8 cellular contexts compared by ENCODE assay signal in the genomic region with DNA sequence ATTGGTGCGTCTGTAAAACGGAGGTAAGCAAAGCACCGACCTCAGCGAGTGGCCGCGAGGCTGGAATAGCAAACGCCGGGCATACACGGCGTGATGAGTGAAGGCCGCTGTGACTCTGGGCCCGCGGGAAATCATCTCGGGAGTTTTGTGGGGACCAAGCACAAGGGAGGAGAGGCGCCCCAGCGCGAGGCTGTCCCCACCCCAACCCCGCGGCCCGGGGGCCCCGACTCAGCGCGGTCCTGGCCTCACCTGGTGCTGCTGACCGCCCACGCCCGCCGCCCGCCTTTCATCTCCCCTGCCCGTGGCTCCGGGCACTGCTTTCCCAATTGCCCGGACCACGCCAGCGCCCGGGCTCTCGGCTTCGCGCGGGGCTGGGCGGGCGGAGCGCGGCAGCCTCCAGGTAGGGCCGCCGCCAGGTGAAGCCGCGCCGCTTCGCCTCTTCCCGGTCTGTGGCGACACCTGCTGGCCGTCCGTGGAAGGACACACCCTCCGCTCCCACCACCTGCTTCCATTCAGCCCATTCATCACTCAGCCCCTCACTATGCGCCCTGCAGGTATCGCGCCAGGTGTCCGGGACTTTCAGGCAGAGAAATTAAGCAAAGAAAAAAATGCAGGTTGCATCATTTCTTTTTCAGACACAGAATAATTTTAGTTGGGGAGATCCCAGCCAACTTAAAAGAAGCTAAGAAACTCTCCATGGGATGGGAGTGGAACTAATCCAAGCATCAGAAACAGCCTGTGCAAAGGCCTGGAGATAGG.
DNase-seq lines count a peak whose midpoint lies in the region; ATAC-seq and TF ChIP-seq lines count a peak whose summit lies in the region.

No MANE protein-coding gene starts in this region.

- no peaks in the 10 kb centered on the region for H3K9me3 Mint-ChIP-seq in activated CD8-positive, alpha-beta memory T cell treated with anti-CD3 and anti-CD28 coated beads, Interleukin-2, amount 10 ng/mL, durations not matched to agents 7 days and 5 days (ENCODE audit: low read depth)

- ATAC-seq in activated CD8-positive, alpha-beta memory T cell treated with anti-CD3 and anti-CD28 coated beads, Interleukin-2, amount 10 ng/mL, durations not matched to agents 7 days and 5 days = peak; percentile 78

- no peaks in the 10 kb centered on the region for H3K36me3 Mint-ChIP-seq in activated CD8-positive, alpha-beta memory T cell treated with anti-CD3 and anti-CD28 coated beads, Interleukin-2, amount 10 ng/mL, durations not matched to agents 7 days and 5 days

- DNase-seq in DMS79 treated with DMSO at 0.1 percent for 48 hours (lab: John Stamatoyannopoulos, UW) (peak; percentile 88), HFF-Myc (ENCODE audit: extremely low read depth, low read depth) (no peak), NCI-H2196 (lab: John Stamatoyannopoulos, UW; ENCODE audit: unreplicated experiment) (peak; percentile 86), epithelial cell of esophagus (ENCODE audit: low read depth) (peak; percentile 68), NOMO-1 treated with dmso at 0.1 percent for 144 hours (lab: John Stamatoyannopoulos, UW; ENCODE audit: unreplicated experiment) (no peak)
- DNase-seq in activated CD8-positive, alpha-beta memory T cell treated with anti-CD3 and anti-CD28 coated beads, Interleukin-2, amount 10 ng/mL, durations not matched to agents 7 days and 5 days = peak; percentile 72
- peak; percentile 44 for DNase-seq in stimulated activated CD8-positive, alpha-beta memory T cell treated with anti-CD3 and anti-CD28 coated beads, Interleukin-7, amount 100 ng/mL, for 24 hours (ENCODE audit: low read depth)

- H3K4me1 Mint-ChIP-seq in activated CD8-positive, alpha-beta memory T cell treated with anti-CD3 and anti-CD28 coated beads, Interleukin-2, amount 10 ng/mL, durations not matched to agents 7 days and 5 days = peaks cover 1% of the 10 kb centered on the region

- H3K27me3 Mint-ChIP-seq in activated CD8-positive, alpha-beta memory T cell treated with anti-CD3 and anti-CD28 coated beads, Interleukin-2, amount 10 ng/mL, durations not matched to agents 7 days and 5 days = peaks cover 53% of the 10 kb centered on the region

- H3K9me3 ChIP-seq in mucosa of rectum (ENCODE audit: control insufficient read depth in 2 of 2, low read length in 2 of 2) = no peaks in the 10 kb centered on the region

- CTCF ChIA-PET in activated CD8-positive, alpha-beta memory T cell treated with anti-CD3 and anti-CD28 coated beads, Interleukin-2, amount 10 ng/mL, durations not matched to agents 7 days and 5 days (lab: Charles Lee) = interaction anchor here (0.5 to 2.1 kb wide), 12 partner anchors 12 to 1936 kb away, joined by 3 to 10 read pairs (median 4); no protein-coding TSS in a partner anchor

- H3K9ac ChIP-seq in mucosa of rectum (ENCODE audit: low read depth in 1 of 2, low read length in 2 of 2) = no peak overlapping the region

- TF ChIP-seq CTCF in HFF-Myc (IDR thresholded peaks at IDR 0.05; ENCODE audit: low read depth, low read length, missing control alignments) (peak; percentile 89), epithelial cell of esophagus (IDR thresholded peaks at IDR 0.05; ENCODE audit: insufficient read depth, low read depth, low read length, missing control alignments) (peak; percentile 73)

- H3K36me3 ChIP-seq in mucosa of rectum (ENCODE audit: control insufficient read depth in 2 of 2, insufficient read depth in 2 of 2, low read length in 2 of 2) = no peaks in the 10 kb centered on the region

- no peak overlapping the region for H3K4me3 Mint-ChIP-seq in activated CD8-positive, alpha-beta memory T cell treated with anti-CD3 and anti-CD28 coated beads, Interleukin-2, amount 10 ng/mL, durations not matched to agents 7 days and 5 days

- H3K4me3 ChIP-seq in HFF-Myc (replicated peaks; ENCODE audit: low read depth, low read length) (peak overlapping the region; percentile 34), epithelial cell of esophagus (ENCODE audit: low read length) (peak overlapping the region; percentile 3), mucosa of rectum (ENCODE audit: low read length in 2 of 2) (peak overlapping the region; percentile 14 to 29)

- no peaks in the 10 kb centered on the region for H3K4me1 ChIP-seq in mucosa of rectum (ENCODE audit: control insufficient read depth in 2 of 2, insufficient read depth in 2 of 2, low read length in 2 of 2)

- H3K27me3 ChIP-seq in mucosa of rectum (ENCODE audit: control insufficient read depth in 2 of 2, insufficient read depth in 2 of 2, low read length in 2 of 2) = peaks cover 0 to 2% of the 10 kb centered on the region in 2 donors

- H3K27ac ChIP-seq in mucosa of rectum (ENCODE audit: low read depth in 2 of 2, low read length in 2 of 2) = no peak overlapping the region

- no peak overlapping the region for H3K27ac Mint-ChIP-seq in activated CD8-positive, alpha-beta memory T cell treated with anti-CD3 and anti-CD28 coated beads, Interleukin-2, amount 10 ng/mL, durations not matched to agents 7 days and 5 days

Comparison
In these comparisons a context has a peak if more than half of its experiments do, and no peak if none do; other contexts are left out.
1. DNase-seq: peak in DMS79 treated with DMSO at 0.1 percent for 48 hours (single experiment), NCI-H2196 (single experiment), activated CD8-positive, alpha-beta memory T cell treated with anti-CD3 and anti-CD28 coated beads, Interleukin-2, amount 10 ng/mL, durations not matched to agents 7 days and 5 days (single experiment), epithelial cell of esophagus (single experiment) and stimulated activated CD8-positive, alpha-beta memory T cell treated with anti-CD3 and anti-CD28 coated beads, Interleukin-7, amount 100 ng/mL, for 24 hours (single experiment); none in HFF-Myc (single experiment) and NOMO-1 treated with dmso at 0.1 percent for 144 hours (single experiment).
2. Peak in every context shown above with its lines, with median percentiles within 50 percentile points of each other: H3K4me3 ChIP-seq.